32 cellular contexts compared by ENCODE assay signal in genomic region chr17:51731941-51732722, GRCh38.
"Had no signal": no experiment of that assay in that cellular context is flagged by ENCODE, and none has a peak within 500 bp of the region (broad histone marks: within the 10 kb centered on the region; RNA-seq: fewer than 3 reads in every experiment).

No MANE protein-coding gene starts in this region.

- H3K4me3 ChIP-seq: colonic mucosa had no signal

- H3K27me3 Mint-ChIP-seq: activated CD8-positive, alpha-beta memory T cell treated with anti-CD3 and anti-CD28 coated beads, Interleukin-2, amount 10 ng/mL, durations not matched to agents 7 days and 5 days had no signal

- H3K4me1 Mint-ChIP-seq: activated B cell treated with CpG ODN at 0.5 μM for 24 hours; activated CD8-positive, alpha-beta memory T cell treated with anti-CD3 and anti-CD28 coated beads, Interleukin-2, amount 10 ng/mL, durations not matched to agents 7 days and 5 days; activated naive CD4-positive, alpha-beta T cell treated with anti-CD3 and anti-CD28 coated beads, Interleukin-2, amount 10 ng/mL, durations not matched to agents 7 days and 5 days; T-helper 17 cell had no signal

- H3K36me3 Mint-ChIP-seq: activated CD8-positive, alpha-beta memory T cell treated with anti-CD3 and anti-CD28 coated beads, Interleukin-2, amount 10 ng/mL, durations not matched to agents 7 days and 5 days; activated naive CD4-positive, alpha-beta T cell treated with anti-CD3 and anti-CD28 coated beads, Interleukin-2, amount 10 ng/mL, durations not matched to agents 7 days and 5 days; activated naive CD4-positive, alpha-beta T cell treated with anti-CD3 and anti-CD28 coated beads, Interleukin-2, amount 50 U/mL, for 72 hours; activated naive CD8-positive, alpha-beta T cell treated with anti-CD3 and anti-CD28 coated beads, Interleukin-2, amount 10 ng/mL, durations not matched to agents 7 days and 5 days had no signal

- DNase-seq: activated B cell treated with CpG ODN at 0.5 μM for 24 hours; activated CD4-positive, alpha-beta T cell treated with anti-CD3 and anti-CD28 coated beads for 48 hours; activated CD4-positive, alpha-beta T cell treated with anti-CD3 and anti-CD28 coated beads, Interleukin-2, amount 50 U/mL, for 1 hour; activated CD4-positive, alpha-beta T cell treated with anti-CD3 and anti-CD28 coated beads, Interleukin-2, amount 50 U/mL, for 48 hours; activated CD8-positive, alpha-beta memory T cell treated with anti-CD3 and anti-CD28 coated beads, Interleukin-2, amount 10 ng/mL, durations not matched to agents 7 days and 5 days; activated CD8-positive, alpha-beta memory T cell treated with anti-CD3 and anti-CD28 coated beads, Interleukin-2, amount 50 U/mL, for 4 hours; activated CD8-positive, alpha-beta T cell treated with anti-CD3 and anti-CD28 coated beads, Interleukin-2, amount 10 ng/mL, durations not matched to agents 7 days and 5 days; activated gamma-delta T cell; activated naive CD4-positive, alpha-beta T cell; activated naive CD4-positive, alpha-beta T cell treated with anti-CD3 and anti-CD28 coated beads, Interleukin-2, amount 10 ng/mL, durations not matched to agents 7 days and 5 days; activated naive CD8-positive, alpha-beta T cell treated with anti-CD3 and anti-CD28 coated beads, Interleukin-2, amount 10 ng/mL, durations not matched to agents 7 days and 5 days; activated T-cell treated with anti-CD3 and anti-CD28 coated beads, Interleukin-2, amount 50 U/mL, for 1 hour; activated T-cell treated with anti-CD3 and anti-CD28 coated beads, Interleukin-2, amount 50 U/mL, for 48 hours; amniotic stem cell; anterior cingulate cortex; caudate nucleus; cerebellar nuclear complex; colonic mucosa; effector CD8-positive, alpha-beta T cell; foreskin fibroblast; head of caudate nucleus; T-helper 1 cell; T-helper 17 cell; T1000; WERI-Rb-1 had no signal

- H3K9me3 Mint-ChIP-seq: activated B cell treated with CpG ODN at 0.5 μM for 24 hours; activated naive CD4-positive, alpha-beta T cell treated with anti-CD3 and anti-CD28 coated beads, Interleukin-2, amount 10 ng/mL, durations not matched to agents 7 days and 5 days; activated naive CD4-positive, alpha-beta T cell treated with anti-CD3 and anti-CD28 coated beads, Interleukin-2, amount 50 U/mL, for 72 hours; activated naive CD8-positive, alpha-beta T cell treated with anti-CD3 and anti-CD28 coated beads, Interleukin-2, amount 10 ng/mL, durations not matched to agents 7 days and 5 days; activated T-helper 1 cell treated with anti-CD3 and anti-CD28 coated beads, Interleukin-12 subunit alpha, Interleukin-12 subunit beta, Interleukin-2, Interleukin-4 antibody, amounts not matched to agents 30 ng/mL and 10 ng/mL and 1 ng/mL, durations not matched to agents 14 hours and 24 hours and 36 hours; T-helper 2 cell treated with Interferon-gamma antibody and Interleukin-4, amounts not matched to agents 5 μg/mL and 100 μg/mL, for 36 hours had no signal

- ATAC-seq: activated CD4-positive, CD25-positive, alpha-beta regulatory T cell treated with anti-CD3 and anti-CD28 coated beads, Interleukin-2, amount 50 U/mL, for 24 hours; activated CD8-positive, alpha-beta memory T cell treated with anti-CD3 and anti-CD28 coated beads, Interleukin-2, amount 10 ng/mL, durations not matched to agents 7 days and 5 days; activated CD8-positive, alpha-beta T cell treated with anti-CD3 and anti-CD28 coated beads, Interleukin-2, amount 10 ng/mL, durations not matched to agents 7 days and 5 days; activated naive CD4-positive, alpha-beta T cell treated with anti-CD3 and anti-CD28 coated beads, Interleukin-2, amount 50 U/mL, for 72 hours; esophagus mucosa; T-helper 17 cell had no signal

- H3K27me3 ChIP-seq: colonic mucosa had no signal

- FAIRE-seq: astrocyte, frontal cortex had no signal

- H3K9me3 ChIP-seq: colonic mucosa had no signal

- H3K4me3 Mint-ChIP-seq: activated B cell treated with CpG ODN at 0.5 μM for 24 hours; activated CD8-positive, alpha-beta memory T cell treated with anti-CD3 and anti-CD28 coated beads, Interleukin-2, amount 10 ng/mL, durations not matched to agents 7 days and 5 days; activated CD8-positive, alpha-beta T cell treated with anti-CD3 and anti-CD28 coated beads, Interleukin-2, amount 10 ng/mL, durations not matched to agents 7 days and 5 days; activated naive CD4-positive, alpha-beta T cell treated with anti-CD3 and anti-CD28 coated beads, Interleukin-2, amount 10 ng/mL, durations not matched to agents 7 days and 5 days; activated naive CD8-positive, alpha-beta T cell treated with anti-CD3 and anti-CD28 coated beads, Interleukin-2, amount 10 ng/mL, durations not matched to agents 7 days and 5 days; activated T-helper 1 cell treated with anti-CD3 and anti-CD28 coated beads, Interleukin-12 subunit alpha, Interleukin-12 subunit beta, Interleukin-2, Interleukin-4 antibody, amounts not matched to agents 30 ng/mL and 10 ng/mL and 1 ng/mL, durations not matched to agents 14 hours and 24 hours and 36 hours; T-helper 17 cell; T-helper 2 cell treated with Interferon-gamma antibody and Interleukin-4, amounts not matched to agents 5 μg/mL and 100 μg/mL, for 36 hours had no signal

- H3K27ac Mint-ChIP-seq: activated B cell treated with CpG ODN at 0.5 μM for 24 hours; activated CD8-positive, alpha-beta memory T cell treated with anti-CD3 and anti-CD28 coated beads, Interleukin-2, amount 10 ng/mL, durations not matched to agents 7 days and 5 days; activated CD8-positive, alpha-beta T cell treated with anti-CD3 and anti-CD28 coated beads, Interleukin-2, amount 10 ng/mL, durations not matched to agents 7 days and 5 days; activated naive CD4-positive, alpha-beta T cell treated with anti-CD3 and anti-CD28 coated beads, Interleukin-2, amount 10 ng/mL, durations not matched to agents 7 days and 5 days; activated naive CD4-positive, alpha-beta T cell treated with anti-CD3 and anti-CD28 coated beads, Interleukin-2, amount 50 U/mL, for 72 hours; activated naive CD8-positive, alpha-beta T cell treated with anti-CD3 and anti-CD28 coated beads, Interleukin-2, amount 10 ng/mL, durations not matched to agents 7 days and 5 days; activated T-helper 1 cell treated with anti-CD3 and anti-CD28 coated beads, Interleukin-12 subunit alpha, Interleukin-12 subunit beta, Interleukin-2, Interleukin-4 antibody, amounts not matched to agents 30 ng/mL and 10 ng/mL and 1 ng/mL, durations not matched to agents 14 hours and 24 hours and 36 hours; T-helper 17 cell; T-helper 2 cell treated with Interferon-gamma antibody and Interleukin-4, amounts not matched to agents 5 μg/mL and 100 μg/mL, for 36 hours had no signal

- H3K36me3 ChIP-seq: colonic mucosa, WERI-Rb-1 had no signal

- H3K4me1 ChIP-seq: colonic mucosa had no signal

- H3K27ac ChIP-seq: colonic mucosa, WERI-Rb-1 had no signal
